ENCODE assay signal across 11 cellular contexts in the genomic region with DNA sequence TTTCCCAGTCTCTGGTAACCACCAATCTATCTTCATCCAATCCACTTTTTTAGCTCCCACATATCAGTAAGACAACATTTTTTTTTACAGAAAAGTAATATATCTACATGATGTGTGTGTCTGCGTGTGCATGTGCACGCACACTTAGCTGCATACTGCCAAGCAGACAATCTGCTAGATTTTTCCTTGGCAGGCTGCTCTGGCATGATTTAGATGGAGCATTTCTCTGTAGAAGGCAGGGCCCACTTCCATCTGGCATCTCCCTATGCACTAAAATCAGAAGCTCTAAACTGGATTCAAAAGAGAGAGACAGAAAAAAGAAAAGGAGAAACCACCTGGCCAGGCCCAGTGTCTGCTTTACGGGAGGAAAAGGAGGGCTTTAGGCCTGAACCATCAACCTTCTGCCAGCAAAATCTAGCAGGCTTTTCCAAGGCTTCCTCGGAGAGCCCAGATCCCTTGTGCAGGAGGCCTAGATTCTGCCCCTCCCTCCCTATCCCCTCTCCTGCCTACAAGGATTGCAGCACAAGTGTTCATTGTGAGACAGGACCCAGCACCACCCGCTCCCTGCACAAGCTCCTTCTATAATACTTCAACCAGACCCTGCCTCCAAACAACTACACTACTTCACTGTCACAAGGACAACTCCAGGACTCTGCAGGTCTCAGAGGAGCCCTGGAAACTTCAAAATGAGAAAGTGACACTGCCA.
DNase-seq lines count a peak whose midpoint lies in the region.
"Had no signal": no experiment of that assay in that cellular context is flagged by ENCODE, and none has a peak within 500 bp of the region (broad histone marks: within the 10 kb centered on the region; RNA-seq: fewer than 3 reads in every experiment).

No MANE protein-coding gene starts in this region.

- no peaks in the 10 kb centered on the region for H3K27me3 ChIP-seq in layer of hippocampus (ENCODE audit: control insufficient read depth, insufficient read depth, low read length)

- H3K36me3 Mint-ChIP-seq in activated naive CD4-positive, alpha-beta T cell treated with anti-CD3 and anti-CD28 coated beads, Interleukin-2, amount 50 U/mL, for 24 hours: peaks cover 55% of the 10 kb centered on the region

- no peaks in the 10 kb centered on the region for H3K27me3 Mint-ChIP-seq in activated naive CD4-positive, alpha-beta T cell treated with anti-CD3 and anti-CD28 coated beads, Interleukin-2, amount 50 U/mL, for 24 hours

- no peak for DNase-seq in activated naive CD4-positive, alpha-beta T cell treated with Interleukin-2 at 50 U/mL for 16 hours
- peak; percentile 99 for DNase-seq in cerebellar cortex (ENCODE audit: low spot score)
- no peak for DNase-seq in LoVo (ENCODE audit: low spot score)
- DNase-seq in mesenteric fat pad (ENCODE audit: low spot score): no peak
- no peak for DNase-seq in cortex of kidney (lab: John Stamatoyannopoulos, UW)
- DNase-seq: activated CD4-positive, CD25-positive, alpha-beta regulatory T cell; activated CD8-positive, alpha-beta memory T cell treated with anti-CD3 and anti-CD28 coated beads, Interleukin-2, amount 50 U/mL, for 4 hours; SK-N-SH had no signal

- H3K27ac ChIP-seq in layer of hippocampus (ENCODE audit: low read depth, low read length) (peak overlapping the region; percentile 14), temporal lobe (ENCODE audit: low read depth, low read length) (peak overlapping the region; percentile 70)

- peaks cover 11% of the 10 kb centered on the region for H3K4me1 Mint-ChIP-seq in activated naive CD4-positive, alpha-beta T cell treated with anti-CD3 and anti-CD28 coated beads, Interleukin-2, amount 50 U/mL, for 24 hours

- H3K9me3 Mint-ChIP-seq in activated naive CD4-positive, alpha-beta T cell treated with anti-CD3 and anti-CD28 coated beads, Interleukin-2, amount 50 U/mL, for 24 hours: peaks cover 6% of the 10 kb centered on the region

- no peak overlapping the region for H3K4me3 Mint-ChIP-seq in activated naive CD4-positive, alpha-beta T cell treated with anti-CD3 and anti-CD28 coated beads, Interleukin-2, amount 50 U/mL, for 24 hours

- peak overlapping the region; percentile 30 for H3K27ac Mint-ChIP-seq in activated naive CD4-positive, alpha-beta T cell treated with anti-CD3 and anti-CD28 coated beads, Interleukin-2, amount 50 U/mL, for 24 hours
